Comparison of ENCODE assay signal across 27 cellular contexts in genomic region chr2:204251118-204251757, GRCh38.
DNase-seq lines count a peak whose midpoint lies in the region; ATAC-seq and TF ChIP-seq lines count a peak whose summit lies in the region.
"Had no signal": no experiment of that assay in that cellular context is flagged by ENCODE, and none has a peak within 500 bp of the region (broad histone marks: within the 10 kb centered on the region; RNA-seq: fewer than 3 reads in every experiment).

No MANE protein-coding gene starts in this region.

- DNase-seq in Jurkat, Clone E6-1 (ENCODE audit: low read depth, low spot score): peak; percentile 22
- DNase-seq in erythroblast (lab: John Stamatoyannopoulos, UW) (no peak), COR-L47 (lab: John Stamatoyannopoulos, UW) (no peak), WERI-Rb-1 (no peak)
- DNase-seq: brain microvascular endothelial cell; Calu3; EL; Karpas-422; NCI-H1694; NCI-H2171 treated with DMSO at 0.1 percent for 48 hours; NCI-H526; posterior cingulate gyrus; right lobe of liver; stimulated activated naive CD4-positive, alpha-beta T cell treated with Interleukin-2 at 50 U/mL for 16 hours; T-cell had no signal

- ATAC-seq in GM18511 (IDR thresholded peaks at IDR 0.05; ENCODE audit: unreplicated experiment): peak; percentile 83
- peak; percentile 64 for ATAC-seq in GM21619 (IDR thresholded peaks at IDR 0.05; ENCODE audit: unreplicated experiment)
- no peak for ATAC-seq in HG02884 (IDR thresholded peaks at IDR 0.05; ENCODE audit: unreplicated experiment)
- ATAC-seq: activated CD4-positive, CD25-positive, alpha-beta regulatory T cell treated with anti-CD3 and anti-CD28 coated beads, Interleukin-2, amount 50 U/mL, for 24 hours; HCT116; right lobe of liver; T-cell had no signal

- H3K27me3 ChIP-seq in BLaER1: no peaks in the 10 kb centered on the region
- no peaks in the 10 kb centered on the region for H3K27me3 ChIP-seq in WERI-Rb-1 (ENCODE audit: insufficient read depth, low read depth, severe bottlenecking)
- H3K27me3 ChIP-seq: brain microvascular endothelial cell, neural progenitor cell, right lobe of liver, SJSA1, tibial nerve had no signal

- H3K36me3 ChIP-seq in BLaER1 (no peaks in the 10 kb centered on the region), WERI-Rb-1 (no peaks in the 10 kb centered on the region)
- H3K36me3 ChIP-seq: brain microvascular endothelial cell, neural progenitor cell, right lobe of liver, SJSA1, tibial nerve had no signal

- H3K27ac ChIP-seq in BLaER1 (no peak overlapping the region), WERI-Rb-1 (no peak overlapping the region)
- H3K27ac ChIP-seq: brain microvascular endothelial cell, C4-2B, epithelial cell of prostate, neural progenitor cell, right lobe of liver, SJSA1, tibial nerve had no signal

- no peak for TF ChIP-seq POLR2A in erythroblast (IDR thresholded peaks at IDR 0.05; ENCODE audit: low read length)

- H4K20me1 ChIP-seq in BLaER1: no peaks in the 10 kb centered on the region

- H3K4me2 ChIP-seq in BLaER1: peak overlapping the region; percentile 21
- H3K4me2 ChIP-seq: neural progenitor cell had no signal

- TF ChIP-seq CTCF in WERI-Rb-1 (IDR thresholded peaks at IDR 0.05; ENCODE audit: low read depth, low read length): no peak

- no peak overlapping the region for H3K9ac ChIP-seq in BLaER1
- H3K9ac ChIP-seq: neural progenitor cell had no signal

- H3K4me3 ChIP-seq in BLaER1 (no peak overlapping the region), WERI-Rb-1 (ENCODE audit: low read depth, low read length) (no peak overlapping the region)
- no peak overlapping the region for H3K4me3 ChIP-seq in Jurkat, Clone E6-1 (ENCODE audit: low read length)
- H3K4me3 ChIP-seq: lung, neural progenitor cell, right lobe of liver, SJSA1, tibial nerve had no signal

- H3K4me1 ChIP-seq in BLaER1: peaks cover 27% of the 10 kb centered on the region
- H3K4me1 ChIP-seq: right lobe of liver, SJSA1, tibial nerve had no signal

- H3K9me3 ChIP-seq in BLaER1 (0 out of 2 replicates have a peak, but pooled peaks cover 3% of the 10 kb centered on the region), WERI-Rb-1 (ENCODE audit: severe bottlenecking) (no peaks in the 10 kb centered on the region)
- H3K9me3 ChIP-seq: right lobe of liver, SJSA1, tibial nerve had no signal
